In the genomic region with DNA sequence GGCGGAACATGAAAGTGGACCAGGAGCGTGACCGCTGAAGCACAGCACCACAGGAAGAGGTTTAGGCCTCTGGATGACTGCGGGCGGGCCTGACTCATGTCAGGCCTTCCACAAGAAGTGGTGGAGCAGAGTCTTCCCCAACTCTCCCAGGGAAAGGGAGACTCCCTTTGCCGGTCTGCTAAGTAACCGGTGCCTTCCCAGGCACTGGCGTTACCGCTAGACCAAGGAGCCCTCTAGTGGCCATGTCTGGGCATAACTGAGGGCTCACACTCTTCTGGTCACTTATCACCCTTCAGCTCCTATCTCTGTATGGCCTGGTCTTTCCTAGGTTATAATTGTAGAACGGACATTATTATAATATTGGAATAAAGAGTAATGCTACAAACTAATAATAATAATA, we compare ENCODE assay signal across 9 cellular contexts.
DNase-seq lines count a peak whose midpoint lies in the region; ATAC-seq and TF ChIP-seq lines count a peak whose summit lies in the region.
"Had no signal": no experiment of that assay in that cellular context is flagged by ENCODE, and none has a peak within 500 bp of the region (broad histone marks: within the 10 kb centered on the region; RNA-seq: fewer than 3 reads in every experiment).

No MANE protein-coding gene starts in this region.

- H3K9me3 Mint-ChIP-seq in activated T-helper 17 cell treated with anti-CD3 and anti-CD28 coated beads, Interleukin-2, amount 50 U/mL, for 72 hours: peaks cover 12% of the 10 kb centered on the region

- H3K36me3 Mint-ChIP-seq in activated T-helper 17 cell treated with anti-CD3 and anti-CD28 coated beads, Interleukin-2, amount 50 U/mL, for 72 hours (ENCODE audit: low read depth): no peaks in the 10 kb centered on the region

- H3K79me2 ChIP-seq in Loucy (ENCODE audit: insufficient read depth, low read length): no peaks in the 10 kb centered on the region

- H3K27ac ChIP-seq in VCaP: no peak overlapping the region
- H3K27ac ChIP-seq: BLaER1 had no signal

- H3K36me3 ChIP-seq in Loucy (ENCODE audit: insufficient read depth, low read length): no peaks in the 10 kb centered on the region
- H3K36me3 ChIP-seq: BLaER1 had no signal

- no peak overlapping the region for H2AFZ ChIP-seq in Loucy (ENCODE audit: low read length)

- H3K9me3 ChIP-seq in Loucy (ENCODE audit: insufficient read depth, low read depth, low read length): no peaks in the 10 kb centered on the region
- H3K9me3 ChIP-seq: BLaER1 had no signal

- no peak for ATAC-seq in activated T-helper 17 cell treated with anti-CD3 and anti-CD28 coated beads, Interleukin-2, amount 50 U/mL, for 72 hours (replicated peaks)
- ATAC-seq in GM18520 (IDR thresholded peaks at IDR 0.05; ENCODE audit: unreplicated experiment): no peak

- H3K27ac Mint-ChIP-seq in activated T-helper 17 cell treated with anti-CD3 and anti-CD28 coated beads, Interleukin-2, amount 50 U/mL, for 72 hours: no peak overlapping the region

- no peaks in the 10 kb centered on the region for H3K4me1 Mint-ChIP-seq in activated T-helper 17 cell treated with anti-CD3 and anti-CD28 coated beads, Interleukin-2, amount 50 U/mL, for 72 hours

- no peaks in the 10 kb centered on the region for H3K27me3 ChIP-seq in Loucy (ENCODE audit: insufficient read depth, low read length, poor library complexity, severe bottlenecking)
- H3K27me3 ChIP-seq: BLaER1 had no signal

- H3K4me2 ChIP-seq in Loucy (ENCODE audit: low read depth, low read length, poor library complexity, severe bottlenecking): no peak overlapping the region
- H3K4me2 ChIP-seq: BLaER1 had no signal

- TF ChIP-seq CTCF in Loucy (conservative IDR thresholded peaks at IDR 0.05; ENCODE audit: low read length) (peak; percentile 61), VCaP (conservative IDR thresholded peaks at IDR 0.05) (peak; percentile 58)

- no peaks in the 10 kb centered on the region for H3F3A ChIP-seq in Loucy (ENCODE audit: low read depth)

- H3K4me1 ChIP-seq in Loucy (ENCODE audit: insufficient read depth, low read length, poor library complexity, severe bottlenecking): no peaks in the 10 kb centered on the region
- H3K4me1 ChIP-seq: BLaER1 had no signal

- no peak overlapping the region for H3K9ac ChIP-seq in Loucy (ENCODE audit: low read depth, low read length, poor library complexity, severe bottlenecking)
- H3K9ac ChIP-seq: BLaER1 had no signal

- no peak overlapping the region for H3K4me3 Mint-ChIP-seq in activated T-helper 17 cell treated with anti-CD3 and anti-CD28 coated beads, Interleukin-2, amount 50 U/mL, for 72 hours

- H3K4me3 ChIP-seq in Loucy (ENCODE audit: low read length, poor library complexity, severe bottlenecking): no peak overlapping the region
- H3K4me3 ChIP-seq: BLaER1 had no signal

- no peaks in the 10 kb centered on the region for H3K27me3 Mint-ChIP-seq in activated T-helper 17 cell treated with anti-CD3 and anti-CD28 coated beads, Interleukin-2, amount 50 U/mL, for 72 hours

- H3K9me2 ChIP-seq in Loucy (replicated peaks; ENCODE audit: low read depth, low read length): no peaks in the 10 kb centered on the region

- H4K20me1 ChIP-seq in Loucy (ENCODE audit: insufficient read depth, low read length, poor library complexity, severe bottlenecking): no peaks in the 10 kb centered on the region
- H4K20me1 ChIP-seq: BLaER1 had no signal

- DNase-seq in NCI-H1417 (lab: John Stamatoyannopoulos, UW) (peak in 2 of 3 experiments; percentile 5 to 52), NCI-H1417 treated with DMSO at 0.1 percent for 48 hours (lab: John Stamatoyannopoulos, UW) (no peak), hippocampal formation (lab: John Stamatoyannopoulos, UW) (peak; percentile 26 to 50), T1000 (lab: John Stamatoyannopoulos, UW) (no peak)

Comparison
In these comparisons a context has a peak if more than half of its experiments do, and no peak if none do; other contexts are left out.
1. DNase-seq: peak in NCI-H1417 (2 of 3) and hippocampal formation (2 of 2); none in NCI-H1417 treated with DMSO at 0.1 percent for 48 hours (single experiment) and T1000 (single experiment).